In genomic region chr16:4776141-4776705, GRCh38 we compare ENCODE assay signal across 33 cellular contexts. TPM values are rescaled to one million over a fixed set of nuclear protein-coding genes. Genes with fewer than 3 reads are reported as not detected.
A peak's percentile ranks its signal among the peaks of the same experiment; 100 is the strongest.
DNase-seq lines count a peak whose midpoint lies in the region; ATAC-seq, FAIRE-seq and TF ChIP-seq lines count a peak whose summit lies in the region.
"Had no signal": no experiment of that assay in that cellular context is flagged by ENCODE, and none has a peak within 500 bp of the region (broad histone marks: within the 10 kb centered on the region; RNA-seq: fewer than 3 reads in every experiment).

No MANE protein-coding gene starts in this region.

- no peaks in the 10 kb centered on the region for H3K9me3 Mint-ChIP-seq in central memory CD8-positive, alpha-beta T cell
- no peaks in the 10 kb centered on the region for H3K9me3 Mint-ChIP-seq in stimulated activated memory B cell treated with anti-CD40 and anti-IgM and Interleukin-4, amounts not matched to agents 10 μg/mL and 1 μg/mL and 100 μg/mL, for 72 hours
- no peaks in the 10 kb centered on the region for H3K9me3 Mint-ChIP-seq in activated T-helper 17 cell treated with anti-CD3 and anti-CD28 coated beads, Interleukin-2, amount 50 U/mL, for 72 hours
- H3K9me3 Mint-ChIP-seq: CD4-positive, alpha-beta memory T cell; CD4-positive, CD25-positive, alpha-beta regulatory T cell; CD8-positive, alpha-beta memory T cell had no signal

- TF ChIP-seq EP300 in HepG2 (IDR thresholded peaks at IDR 0.05; ENCODE audit: low read depth in 2 of 2, low read length in 2 of 2) (no peak), HepG2 (CRISPR knock-in tag; IDR thresholded peaks at IDR 0.05; ENCODE audit: borderline replicate concordance) (no peak)

- H3K4me3 ChIP-seq in HepG2 (replicated peaks in 1 of 3; ENCODE audit: insufficient read depth in 1 of 3, low read depth in 2 of 3, low read length in 3 of 3) (no peak overlapping the region), right lobe of liver (no peak overlapping the region), osteoblast (ENCODE audit: insufficient read depth, low read length) (no peak overlapping the region)
- H3K4me3 ChIP-seq in effector memory CD4-positive, alpha-beta T cell (ENCODE audit: insufficient read depth, low read depth, low read length, poor library complexity, severe bottlenecking): no peak overlapping the region
- H3K4me3 ChIP-seq: BLaER1, GM12878 had no signal

- POLR2A ChIA-PET in HepG2 (lab: Yijun Ruan, JAX): no interaction called here

- intact Hi-C loops in HepG2 (cut with micrococcal nuclease; ENCODE audit: unreplicated experiment): no loop called here
- intact Hi-C loops in right lobe of liver (cut with DNase I): no loop called here

- H2AFZ ChIP-seq in HepG2 (ENCODE audit: low read length): no peak overlapping the region
- H2AFZ ChIP-seq in osteoblast (ENCODE audit: low read length): no peak overlapping the region

- no peak overlapping the region for H3K4me3 Mint-ChIP-seq in central memory CD8-positive, alpha-beta T cell
- peak overlapping the region; percentile 35 for H3K4me3 Mint-ChIP-seq in stimulated activated memory B cell treated with anti-CD40 and anti-IgM and Interleukin-4, amounts not matched to agents 10 μg/mL and 1 μg/mL and 100 μg/mL, for 72 hours
- no peak overlapping the region for H3K4me3 Mint-ChIP-seq in activated T-helper 17 cell treated with anti-CD3 and anti-CD28 coated beads, Interleukin-2, amount 50 U/mL, for 72 hours
- H3K4me3 Mint-ChIP-seq: CD14-positive monocyte; CD4-positive, alpha-beta memory T cell; CD4-positive, CD25-positive, alpha-beta regulatory T cell; CD8-positive, alpha-beta memory T cell had no signal

- no peak for TF ChIP-seq POLR2A in HepG2 (IDR thresholded peaks at IDR 0.05; ENCODE audit: insufficient read depth in 1 of 2, low read depth in 2 of 2, low read length in 2 of 2)
- TF ChIP-seq POLR2A in right lobe of liver (IDR thresholded peaks at IDR 0.05): no peak

- H3K36me3 ChIP-seq in HepG2 (replicated peaks in 1 of 2; ENCODE audit: control insufficient read depth in 1 of 2, insufficient read depth in 2 of 2, low read length in 2 of 2) (no peaks in the 10 kb centered on the region), right lobe of liver (no peaks in the 10 kb centered on the region), osteoblast (ENCODE audit: insufficient read depth, low read length) (no peaks in the 10 kb centered on the region)
- H3K36me3 ChIP-seq in effector memory CD4-positive, alpha-beta T cell (ENCODE audit: control insufficient read depth, insufficient read depth, low read length): no peaks in the 10 kb centered on the region
- H3K36me3 ChIP-seq: BE2C, BLaER1 had no signal

- no peak for TF ChIP-seq RAD21 in HepG2 (CRISPR knock-in tag; IDR thresholded peaks at IDR 0.05)

- H3K4me1 ChIP-seq in HepG2 (ENCODE audit: insufficient read depth, low read length) (peaks cover 42% of the 10 kb centered on the region), right lobe of liver (no peaks in the 10 kb centered on the region), osteoblast (ENCODE audit: insufficient read depth, low read length) (no peaks in the 10 kb centered on the region)
- no peaks in the 10 kb centered on the region for H3K4me1 ChIP-seq in effector memory CD4-positive, alpha-beta T cell (ENCODE audit: control insufficient read depth, insufficient read depth, low read length, poor library complexity, severe bottlenecking)
- H3K4me1 ChIP-seq: BE2C, BLaER1 had no signal

- H3K27ac Mint-ChIP-seq in central memory CD8-positive, alpha-beta T cell (ENCODE audit: low read depth): peak overlapping the region; percentile 74
- no peak overlapping the region for H3K27ac Mint-ChIP-seq in stimulated activated memory B cell treated with anti-CD40 and anti-IgM and Interleukin-4, amounts not matched to agents 10 μg/mL and 1 μg/mL and 100 μg/mL, for 72 hours
- H3K27ac Mint-ChIP-seq in activated T-helper 17 cell treated with anti-CD3 and anti-CD28 coated beads, Interleukin-2, amount 50 U/mL, for 72 hours: no peak overlapping the region
- H3K27ac Mint-ChIP-seq: CD4-positive, CD25-positive, alpha-beta regulatory T cell had no signal

- BruUV-seq in HepG2 (replicated peaks; lab: Mats Ljungman, UMichigan): no TSS peak

- no peak overlapping the region for H3K27ac ChIP-seq in HepG2 (ENCODE audit: extremely low read length, insufficient read depth, low read length)
- H3K27ac ChIP-seq in right lobe of liver: no peak overlapping the region
- H3K27ac ChIP-seq in osteoblast (ENCODE audit: low read depth, low read length): no peak overlapping the region
- no peak overlapping the region for H3K27ac ChIP-seq in effector memory CD4-positive, alpha-beta T cell (ENCODE audit: insufficient read depth, low read length, poor library complexity, severe bottlenecking)
- H3K27ac ChIP-seq: BLaER1 had no signal

- WGBS in HepG2 (ENCODE audit: low lambda C conversion rate): 49% methylated on average over 2 of the region's 2 CpGs
- 100% methylated on average over 1 of the region's 2 CpGs for WGBS in right lobe of liver (ENCODE audit: insufficient coverage, low coverage, low lambda C conversion rate, missing lambda C conversion rate)

- H3K9ac ChIP-seq in HepG2 (ENCODE audit: insufficient read depth, low read depth, low read length): no peak overlapping the region
- H3K9ac ChIP-seq: BLaER1 had no signal

- no peak overlapping the region for H3K4me2 ChIP-seq in HepG2 (ENCODE audit: low read depth, low read length)
- H3K4me2 ChIP-seq in osteoblast (ENCODE audit: insufficient read depth, low read length): no peak overlapping the region
- H3K4me2 ChIP-seq: BLaER1 had no signal

- ATAC-seq in HepG2: no peak
- no peak for ATAC-seq in right lobe of liver
- ATAC-seq in central memory CD8-positive, alpha-beta T cell (replicated peaks; ENCODE audit: extremely low read depth, poor library complexity, severe bottlenecking): no peak
- no peak for ATAC-seq in stimulated activated memory B cell treated with anti-CD40 and anti-IgM and Interleukin-4, amounts not matched to agents 10 μg/mL and 1 μg/mL and 100 μg/mL, for 72 hours
- no peak for ATAC-seq in activated T-helper 17 cell treated with anti-CD3 and anti-CD28 coated beads, Interleukin-2, amount 50 U/mL, for 72 hours (replicated peaks)
- ATAC-seq: GM12878 had no signal

- CTCF ChIA-PET in HepG2 (lab: Yijun Ruan, JAX; ENCODE audit: low intra/inter-chr PET ratio, low total read pairs): no interaction called here

- no peak for DNase-seq in HepG2 (ENCODE audit: low spot score)
- DNase-seq in right lobe of liver: no peak
- DNase-seq in central memory CD8-positive, alpha-beta T cell (ENCODE audit: low spot score in 2 of 2): no peak
- DNase-seq in osteoblast (ENCODE audit: insufficient read length, low spot score, missing footprints): peak; percentile 61
- DNase-seq in effector memory CD4-positive, alpha-beta T cell: no peak
- no peak for DNase-seq in NCI-H2171 (lab: John Stamatoyannopoulos, UW)
- DNase-seq: 8988T; ACHN; BE2C; C1 segment of cervical spinal cord; CD4-positive, alpha-beta memory T cell; CD4-positive, CD25-positive, alpha-beta regulatory T cell; CD8-positive, alpha-beta memory T cell; COR-L47; DMS 273 treated with DMSO at 0.1 percent for 48 hours; DMS153; DMS53; DMS79; DND-41; EL; GDM1 had no signal

- in situ Hi-C loops in HepG2 (cut with HindIII; ENCODE audit: extremely low pct_ligation_motif_present, low pct_unique_long_range_greater_than_20kb): no loop called here

- no peak for TF ChIP-seq CTCF in HepG2 (CRISPR knock-in tag; IDR thresholded peaks at IDR 0.05)
- TF ChIP-seq CTCF in right lobe of liver (IDR thresholded peaks at IDR 0.05): no peak
- no peak for TF ChIP-seq CTCF in osteoblast (IDR thresholded peaks at IDR 0.05; ENCODE audit: extremely low read depth, low read depth, low read length)

- no peaks in the 10 kb centered on the region; a peak in 1 of 5 replicates for H3K27me3 ChIP-seq in HepG2 (ENCODE audit: control insufficient read depth in 1 of 2, insufficient read depth in 2 of 2, low read length in 2 of 2)
- H3K27me3 ChIP-seq in right lobe of liver: no peaks in the 10 kb centered on the region
- no peaks in the 10 kb centered on the region for H3K27me3 ChIP-seq in osteoblast (ENCODE audit: insufficient read depth, low read length)
- H3K27me3 ChIP-seq in effector memory CD4-positive, alpha-beta T cell (replicated peaks; ENCODE audit: control insufficient read depth, insufficient read depth, low read length, poor library complexity, severe bottlenecking): no peaks in the 10 kb centered on the region
- H3K27me3 ChIP-seq: BE2C, BLaER1 had no signal

- H3K27me3 Mint-ChIP-seq in central memory CD8-positive, alpha-beta T cell: no peaks in the 10 kb centered on the region
- H3K27me3 Mint-ChIP-seq in stimulated activated memory B cell treated with anti-CD40 and anti-IgM and Interleukin-4, amounts not matched to agents 10 μg/mL and 1 μg/mL and 100 μg/mL, for 72 hours: no peaks in the 10 kb centered on the region
- no peaks in the 10 kb centered on the region for H3K27me3 Mint-ChIP-seq in activated T-helper 17 cell treated with anti-CD3 and anti-CD28 coated beads, Interleukin-2, amount 50 U/mL, for 72 hours
- H3K27me3 Mint-ChIP-seq: CD4-positive, alpha-beta memory T cell; CD8-positive, alpha-beta memory T cell had no signal

- H3K79me2 ChIP-seq in HepG2 (ENCODE audit: insufficient read depth, low read length) (no peaks in the 10 kb centered on the region), osteoblast (ENCODE audit: insufficient read depth, low read length) (no peaks in the 10 kb centered on the region)

- no peak for FAIRE-seq in HepG2 (lab: Jason Lieb, UNC)
- FAIRE-seq: A204.1, GM12878, GM12892, GM18507 had no signal

- no peaks in the 10 kb centered on the region for H3K36me3 Mint-ChIP-seq in central memory CD8-positive, alpha-beta T cell (ENCODE audit: insufficient read depth)
- H3K36me3 Mint-ChIP-seq in stimulated activated memory B cell treated with anti-CD40 and anti-IgM and Interleukin-4, amounts not matched to agents 10 μg/mL and 1 μg/mL and 100 μg/mL, for 72 hours: no peaks in the 10 kb centered on the region
- no peaks in the 10 kb centered on the region for H3K36me3 Mint-ChIP-seq in activated T-helper 17 cell treated with anti-CD3 and anti-CD28 coated beads, Interleukin-2, amount 50 U/mL, for 72 hours (ENCODE audit: low read depth)
- H3K36me3 Mint-ChIP-seq: CD14-positive monocyte; CD4-positive, alpha-beta memory T cell; CD4-positive, CD25-positive, alpha-beta regulatory T cell; CD8-positive, alpha-beta memory T cell had no signal

- no peaks in the 10 kb centered on the region for H3K4me1 Mint-ChIP-seq in central memory CD8-positive, alpha-beta T cell
- H3K4me1 Mint-ChIP-seq in stimulated activated memory B cell treated with anti-CD40 and anti-IgM and Interleukin-4, amounts not matched to agents 10 μg/mL and 1 μg/mL and 100 μg/mL, for 72 hours: no peaks in the 10 kb centered on the region
- no peaks in the 10 kb centered on the region for H3K4me1 Mint-ChIP-seq in activated T-helper 17 cell treated with anti-CD3 and anti-CD28 coated beads, Interleukin-2, amount 50 U/mL, for 72 hours
- H3K4me1 Mint-ChIP-seq: CD8-positive, alpha-beta memory T cell had no signal

- no peaks in the 10 kb centered on the region for H4K20me1 ChIP-seq in HepG2 (ENCODE audit: insufficient read depth, low read length)
- no peaks in the 10 kb centered on the region for H4K20me1 ChIP-seq in osteoblast (ENCODE audit: insufficient read depth, low read length)
- H4K20me1 ChIP-seq: BLaER1 had no signal

- H3K9me3 ChIP-seq in HepG2 (ENCODE audit: low read length) (no peaks in the 10 kb centered on the region), right lobe of liver (no peaks in the 10 kb centered on the region), osteoblast (ENCODE audit: low read depth, low read length) (no peaks in the 10 kb centered on the region)
- H3K9me3 ChIP-seq in effector memory CD4-positive, alpha-beta T cell (ENCODE audit: control insufficient read depth, low read length): no peaks in the 10 kb centered on the region
- H3K9me3 ChIP-seq: BE2C, BLaER1 had no signal

RNA-seq across cellular contexts. Expression of gene ZNF500, which starts 9.3 kb away (rescaled TPM):
- total RNA-seq in HepG2 (2016; rRNA removed; fragmentation: Illumina TruSeq; extraction: Trizol) (8.1 and 12.2 TPM in 2 replicates), right lobe of liver (1 to 10 TPM; 4.5 to 6.6 (median 5.8) TPM), osteoblast (14.5 and 16.2 TPM in 2 replicates)
- total RNA-seq in HepG2 (2016; cell fraction: cytosol; rRNA removed; fragmentation: Illumina TruSeq; extraction: Trizol; ENCODE audit: low read depth): 1.6 and 1.9 TPM in 2 replicates
- 8.1 and 12.2 TPM in 2 replicates for total RNA-seq in HepG2 (2016; cell fraction: insoluble cytoplasmic fraction; rRNA removed; fragmentation: Illumina TruSeq; extraction: Trizol)
- 3.8 and 4.4 TPM in 2 replicates for total RNA-seq in HepG2 (2016; cell fraction: membrane; rRNA removed; fragmentation: Illumina TruSeq; extraction: Trizol)
- total RNA-seq in HepG2 (2016; cell fraction: nucleus; rRNA removed; fragmentation: Illumina TruSeq; extraction: Trizol): 9.6 and 15.9 TPM in 2 replicates
- 6.1 and 7.4 TPM in 2 replicates for polyA plus RNA-seq in HepG2 (2011; rRNA removed)
- 3.0 and 4.9 TPM in 2 replicates for polyA plus RNA-seq in HepG2 (2011; cell fraction: cytosol; rRNA removed)
- 17.2 and 20.4 TPM in 2 replicates for polyA plus RNA-seq in HepG2 (2011; cell fraction: nucleus; rRNA removed)
- polyA plus RNA-seq in HepG2 (2012): 3.2 and 3.5 TPM in 2 replicates
- polyA plus RNA-seq in HepG2 (2016; cell fraction: cytosol; fragmentation: Illumina TruSeq; extraction: Trizol; ENCODE audit: low read depth): 0.76 and 0.78 TPM in 2 replicates
- 5.1 and 5.9 TPM in 2 replicates for polyA plus RNA-seq in HepG2 (2016; cell fraction: insoluble cytoplasmic fraction; fragmentation: Illumina TruSeq; extraction: Trizol; ENCODE audit: low read depth)
- 1.9 and 2.5 TPM in 2 replicates for polyA plus RNA-seq in HepG2 (2016; cell fraction: membrane; fragmentation: Illumina TruSeq; extraction: Trizol; ENCODE audit: low read depth)
- polyA plus RNA-seq in HepG2 (2016; cell fraction: nucleus; fragmentation: Illumina TruSeq; extraction: Trizol; ENCODE audit: insufficient read depth, low read depth): 19.3 and 24.8 TPM in 2 replicates
- polyA minus RNA-seq in HepG2 (2011; rRNA and poly(A)+ RNA removed; ENCODE audit: low replicate concordance): 17.1 and 19.6 TPM in 2 replicates
- polyA minus RNA-seq in HepG2 (2011; cell fraction: cytosol; rRNA and poly(A)+ RNA removed): 2.6 and 3.3 TPM in 2 replicates
- polyA minus RNA-seq in HepG2 (2011; cell fraction: nucleus; rRNA and poly(A)+ RNA removed): 11.8 and 12.1 TPM in 2 replicates
- 10 to 100 TPM in 1 of 2 donors, 1 to 10 TPM in 1; 9.7 to 12.5 TPM for total RNA-seq in activated T-helper 17 cell treated with anti-CD3 and anti-CD28 coated beads, Interleukin-2, amount 50 U/mL, for 72 hours

RNA-seq across cellular contexts. Expression of gene SEPTIN12, which starts 11.9 kb away (rescaled TPM):
- 0.22 TPM in 1 of 2 replicates, not detected in the other for total RNA-seq in HepG2 (2016; rRNA removed; fragmentation: Illumina TruSeq; extraction: Trizol)
- total RNA-seq in HepG2 (2016; cell fraction: cytosol; rRNA removed; fragmentation: Illumina TruSeq; extraction: Trizol; ENCODE audit: low read depth): not detected in 2 replicates
- total RNA-seq in HepG2 (2016; cell fraction: insoluble cytoplasmic fraction; rRNA removed; fragmentation: Illumina TruSeq; extraction: Trizol): not detected in 2 replicates
- total RNA-seq in HepG2 (2016; cell fraction: membrane; rRNA removed; fragmentation: Illumina TruSeq; extraction: Trizol): not detected in 2 replicates
- total RNA-seq in HepG2 (2016; cell fraction: nucleus; rRNA removed; fragmentation: Illumina TruSeq; extraction: Trizol): not detected in 2 replicates
- 0.31 TPM in 1 of 2 replicates, not detected in the other for polyA plus RNA-seq in HepG2 (2011; rRNA removed)
- polyA plus RNA-seq in HepG2 (2011; cell fraction: cytosol; rRNA removed): not detected in 2 replicates
- 0.29 and 0.43 TPM in 2 replicates for polyA plus RNA-seq in HepG2 (2011; cell fraction: nucleus; rRNA removed)
- polyA plus RNA-seq in HepG2 (2012): 0.50 TPM in 1 of 2 replicates, not detected in the other
- not detected in 2 replicates for polyA plus RNA-seq in HepG2 (2016; cell fraction: cytosol; fragmentation: Illumina TruSeq; extraction: Trizol; ENCODE audit: low read depth)
- not detected in 2 replicates for polyA plus RNA-seq in HepG2 (2016; cell fraction: insoluble cytoplasmic fraction; fragmentation: Illumina TruSeq; extraction: Trizol; ENCODE audit: low read depth)
- not detected in 2 replicates for polyA plus RNA-seq in HepG2 (2016; cell fraction: membrane; fragmentation: Illumina TruSeq; extraction: Trizol; ENCODE audit: low read depth)
- polyA plus RNA-seq in HepG2 (2016; cell fraction: nucleus; fragmentation: Illumina TruSeq; extraction: Trizol; ENCODE audit: insufficient read depth, low read depth): not detected in 2 replicates
- polyA minus RNA-seq in HepG2 (2011; rRNA and poly(A)+ RNA removed; ENCODE audit: low replicate concordance): 0.89 TPM in 1 of 2 replicates, not detected in the other
- polyA minus RNA-seq in HepG2 (2011; cell fraction: cytosol; rRNA and poly(A)+ RNA removed): not detected in 2 replicates
- not detected in 2 replicates for polyA minus RNA-seq in HepG2 (2011; cell fraction: nucleus; rRNA and poly(A)+ RNA removed)
- not detected for total RNA-seq in right lobe of liver
- total RNA-seq in osteoblast: not detected in 2 replicates
- total RNA-seq in activated T-helper 17 cell treated with anti-CD3 and anti-CD28 coated beads, Interleukin-2, amount 50 U/mL, for 72 hours: not detected
- total RNA-seq: A673; CD4-positive, alpha-beta memory T cell; CD8-positive, alpha-beta memory T cell; Daoy; G401; GM12878 had no signal
- polyA plus RNA-seq: AG04450; CD14-positive monocyte; CD4-positive, alpha-beta memory T cell; CD4-positive, CD25-positive, alpha-beta regulatory T cell; CD8-positive, alpha-beta memory T cell; GM12878 had no signal

RNA-seq across cellular contexts. Expression of gene SMIM22, which starts 18.9 kb away (rescaled TPM):
- total RNA-seq in HepG2 (2016; rRNA removed; fragmentation: Illumina TruSeq; extraction: Trizol) (not detected in 2 replicates), right lobe of liver (under 1 TPM in 2 of 6 experiments, not detected in 4; 0.44 to 0.95 TPM), osteoblast (not detected in 2 replicates)
- not detected in 2 replicates for total RNA-seq in HepG2 (2016; cell fraction: cytosol; rRNA removed; fragmentation: Illumina TruSeq; extraction: Trizol; ENCODE audit: low read depth)
- not detected in 2 replicates for total RNA-seq in HepG2 (2016; cell fraction: insoluble cytoplasmic fraction; rRNA removed; fragmentation: Illumina TruSeq; extraction: Trizol)
- not detected in 2 replicates for total RNA-seq in HepG2 (2016; cell fraction: membrane; rRNA removed; fragmentation: Illumina TruSeq; extraction: Trizol)
- not detected in 2 replicates for total RNA-seq in HepG2 (2016; cell fraction: nucleus; rRNA removed; fragmentation: Illumina TruSeq; extraction: Trizol)
- not detected in 2 replicates for polyA plus RNA-seq in HepG2 (2011; rRNA removed)
- not detected in 2 replicates for polyA plus RNA-seq in HepG2 (2011; cell fraction: cytosol; rRNA removed)
- polyA plus RNA-seq in HepG2 (2011; cell fraction: nucleus; rRNA removed): not detected in 2 replicates
- polyA plus RNA-seq in HepG2 (2012): 0.52 TPM in 1 of 2 replicates, not detected in the other
- not detected in 2 replicates for polyA plus RNA-seq in HepG2 (2016; cell fraction: cytosol; fragmentation: Illumina TruSeq; extraction: Trizol; ENCODE audit: low read depth)
- polyA plus RNA-seq in HepG2 (2016; cell fraction: insoluble cytoplasmic fraction; fragmentation: Illumina TruSeq; extraction: Trizol; ENCODE audit: low read depth): not detected in 2 replicates
- not detected in 2 replicates for polyA plus RNA-seq in HepG2 (2016; cell fraction: membrane; fragmentation: Illumina TruSeq; extraction: Trizol; ENCODE audit: low read depth)
- not detected in 2 replicates for polyA plus RNA-seq in HepG2 (2016; cell fraction: nucleus; fragmentation: Illumina TruSeq; extraction: Trizol; ENCODE audit: insufficient read depth, low read depth)
- not detected in 2 replicates for polyA minus RNA-seq in HepG2 (2011; rRNA and poly(A)+ RNA removed; ENCODE audit: low replicate concordance)
- polyA minus RNA-seq in HepG2 (2011; cell fraction: cytosol; rRNA and poly(A)+ RNA removed): not detected in 2 replicates
- polyA minus RNA-seq in HepG2 (2011; cell fraction: nucleus; rRNA and poly(A)+ RNA removed): not detected in 2 replicates
- total RNA-seq in activated T-helper 17 cell treated with anti-CD3 and anti-CD28 coated beads, Interleukin-2, amount 50 U/mL, for 72 hours: not detected
- total RNA-seq: A673; CD4-positive, alpha-beta memory T cell; CD4-positive, CD25-positive, alpha-beta regulatory T cell; CD8-positive, alpha-beta memory T cell; Daoy; G401; GM12878 had no signal
- polyA plus RNA-seq: AG04450; CD14-positive monocyte; CD4-positive, alpha-beta memory T cell; CD4-positive, CD25-positive, alpha-beta regulatory T cell; CD8-positive, alpha-beta memory T cell had no signal

RNA-seq across cellular contexts. Expression of gene ROGDI, which starts 26.2 kb away (rescaled TPM):
- total RNA-seq in HepG2 (2016; rRNA removed; fragmentation: Illumina TruSeq; extraction: Trizol): 16.8 and 19.2 TPM in 2 replicates
- 22.3 and 22.8 TPM in 2 replicates for total RNA-seq in HepG2 (2016; cell fraction: cytosol; rRNA removed; fragmentation: Illumina TruSeq; extraction: Trizol; ENCODE audit: low read depth)
- total RNA-seq in HepG2 (2016; cell fraction: insoluble cytoplasmic fraction; rRNA removed; fragmentation: Illumina TruSeq; extraction: Trizol): 15.4 and 17.5 TPM in 2 replicates
- 24.2 and 30.2 TPM in 2 replicates for total RNA-seq in HepG2 (2016; cell fraction: membrane; rRNA removed; fragmentation: Illumina TruSeq; extraction: Trizol)
- 11.4 and 14.7 TPM in 2 replicates for total RNA-seq in HepG2 (2016; cell fraction: nucleus; rRNA removed; fragmentation: Illumina TruSeq; extraction: Trizol)
- 42.1 and 55.9 TPM in 2 replicates for polyA plus RNA-seq in HepG2 (2011; rRNA removed)
- 28.6 and 42.0 TPM in 2 replicates for polyA plus RNA-seq in HepG2 (2011; cell fraction: cytosol; rRNA removed)
- 210 and 224 TPM in 2 replicates for polyA plus RNA-seq in HepG2 (2011; cell fraction: nucleus; rRNA removed)
- polyA plus RNA-seq in HepG2 (2012): 19.5 and 23.7 TPM in 2 replicates
- 25.8 and 30.9 TPM in 2 replicates for polyA plus RNA-seq in HepG2 (2016; cell fraction: cytosol; fragmentation: Illumina TruSeq; extraction: Trizol; ENCODE audit: low read depth)
- polyA plus RNA-seq in HepG2 (2016; cell fraction: insoluble cytoplasmic fraction; fragmentation: Illumina TruSeq; extraction: Trizol; ENCODE audit: low read depth): 20.1 TPM in 2 replicates
- 27.7 and 34.1 TPM in 2 replicates for polyA plus RNA-seq in HepG2 (2016; cell fraction: membrane; fragmentation: Illumina TruSeq; extraction: Trizol; ENCODE audit: low read depth)
- 40.1 and 43.8 TPM in 2 replicates for polyA plus RNA-seq in HepG2 (2016; cell fraction: nucleus; fragmentation: Illumina TruSeq; extraction: Trizol; ENCODE audit: insufficient read depth, low read depth)
- 13.8 and 24.1 TPM in 2 replicates for polyA minus RNA-seq in HepG2 (2011; rRNA and poly(A)+ RNA removed; ENCODE audit: low replicate concordance)
- polyA minus RNA-seq in HepG2 (2011; cell fraction: cytosol; rRNA and poly(A)+ RNA removed): 7.8 and 9.9 TPM in 2 replicates
- 13.5 and 14.2 TPM in 2 replicates for polyA minus RNA-seq in HepG2 (2011; cell fraction: nucleus; rRNA and poly(A)+ RNA removed)
- 10 to 100 TPM in 5 of 6 experiments, 1 to 10 TPM in 1; 8.3 to 24.2 (median 14.0) TPM for total RNA-seq in right lobe of liver
- 15.9 and 17.1 TPM in 2 replicates for total RNA-seq in osteoblast
- total RNA-seq in activated T-helper 17 cell treated with anti-CD3 and anti-CD28 coated beads, Interleukin-2, amount 50 U/mL, for 72 hours: 1 to 10 TPM; 8.0 to 8.8 TPM

RNA-seq across cellular contexts. Expression of gene DNAAF8, which starts 41.9 kb away (rescaled TPM):
- 0.38 and 0.44 TPM in 2 replicates for total RNA-seq in HepG2 (2016; rRNA removed; fragmentation: Illumina TruSeq; extraction: Trizol)
- total RNA-seq in HepG2 (2016; cell fraction: cytosol; rRNA removed; fragmentation: Illumina TruSeq; extraction: Trizol; ENCODE audit: low read depth): 0.44 and 0.81 TPM in 2 replicates
- 0.15 TPM in 1 of 2 replicates, not detected in the other for total RNA-seq in HepG2 (2016; cell fraction: insoluble cytoplasmic fraction; rRNA removed; fragmentation: Illumina TruSeq; extraction: Trizol)
- total RNA-seq in HepG2 (2016; cell fraction: membrane; rRNA removed; fragmentation: Illumina TruSeq; extraction: Trizol): 0.14 and 0.65 TPM in 2 replicates
- 0.31 TPM in 1 of 2 replicates, not detected in the other for total RNA-seq in HepG2 (2016; cell fraction: nucleus; rRNA removed; fragmentation: Illumina TruSeq; extraction: Trizol)
- 0.27 TPM in 1 of 2 replicates, not detected in the other for polyA plus RNA-seq in HepG2 (2011; rRNA removed)
- 0.03 and 0.16 TPM in 2 replicates for polyA plus RNA-seq in HepG2 (2011; cell fraction: cytosol; rRNA removed)
- polyA plus RNA-seq in HepG2 (2011; cell fraction: nucleus; rRNA removed): not detected in 2 replicates
- polyA plus RNA-seq in HepG2 (2012): 0.12 and 0.21 TPM in 2 replicates
- polyA plus RNA-seq in HepG2 (2016; cell fraction: cytosol; fragmentation: Illumina TruSeq; extraction: Trizol; ENCODE audit: low read depth): 0.15 and 0.24 TPM in 2 replicates
- 0.34 and 0.57 TPM in 2 replicates for polyA plus RNA-seq in HepG2 (2016; cell fraction: insoluble cytoplasmic fraction; fragmentation: Illumina TruSeq; extraction: Trizol; ENCODE audit: low read depth)
- 0.17 and 0.40 TPM in 2 replicates for polyA plus RNA-seq in HepG2 (2016; cell fraction: membrane; fragmentation: Illumina TruSeq; extraction: Trizol; ENCODE audit: low read depth)
- not detected in 2 replicates for polyA plus RNA-seq in HepG2 (2016; cell fraction: nucleus; fragmentation: Illumina TruSeq; extraction: Trizol; ENCODE audit: insufficient read depth, low read depth)
- 0.70 TPM in 1 of 2 replicates, not detected in the other for polyA minus RNA-seq in HepG2 (2011; rRNA and poly(A)+ RNA removed; ENCODE audit: low replicate concordance)
- polyA minus RNA-seq in HepG2 (2011; cell fraction: cytosol; rRNA and poly(A)+ RNA removed): not detected in 2 replicates
- polyA minus RNA-seq in HepG2 (2011; cell fraction: nucleus; rRNA and poly(A)+ RNA removed): 0.50 TPM in 1 of 2 replicates, not detected in the other
- total RNA-seq in right lobe of liver: under 1 TPM in 5 of 6 experiments, not detected in 1; 0.12 to 0.92 (median 0.42) TPM
- total RNA-seq in osteoblast: 1.1 and 2.7 TPM in 2 replicates
- not detected for total RNA-seq in activated T-helper 17 cell treated with anti-CD3 and anti-CD28 coated beads, Interleukin-2, amount 50 U/mL, for 72 hours
- total RNA-seq: CD4-positive, CD25-positive, alpha-beta regulatory T cell; G401 had no signal
